7 cellular contexts compared by ENCODE assay signal in genomic region chr17:59154721-59155438, GRCh38. TPM values are rescaled to one million over a fixed set of nuclear protein-coding genes. Genes with fewer than 3 reads are reported as not detected.
A peak's percentile ranks its signal among the peaks of the same experiment; 100 is the strongest.
DNase-seq lines count a peak whose midpoint lies in the region; ATAC-seq lines count a peak whose summit lies in the region.

TSS of gene SKA2 (minus strand) at chr17:59155186. CDS start at chr17:59155163, 23 bp downstream.

- no peak within 1 kb of the TSS for H3K4me3 Mint-ChIP-seq in central memory CD8-positive, alpha-beta T cell

- H3K27me3 Mint-ChIP-seq in central memory CD8-positive, alpha-beta T cell = no peaks in the 10 kb centered on the region

- intact Hi-C loops in left colon (cut with DNase I, micrococcal nuclease) = no loop called here

- H3K36me3 Mint-ChIP-seq in central memory CD8-positive, alpha-beta T cell (ENCODE audit: insufficient read depth) = peaks cover 2% of the 10 kb centered on the region

- peak; percentile 100 for DNase-seq in NCI-H2107 treated with DMSO at 0.1 percent for 48 hours (lab: John Stamatoyannopoulos, UW; ENCODE audit: unreplicated experiment)
- DNase-seq in activated CD4-positive, CD25-positive, alpha-beta regulatory T cell (lab: John Stamatoyannopoulos, UW) = peak; percentile 83 to 91 (median 87)
- DNase-seq in central memory CD8-positive, alpha-beta T cell (ENCODE audit: low spot score in 2 of 2) = peak; percentile 89 to 98
- peak; percentile 94 to 98 for DNase-seq in left colon
- peak; percentile 97 for DNase-seq in stimulated activated CD4-positive, alpha-beta T cell treated with anti-CD3 and anti-CD28 coated beads, Interleukin-2, amount 100 ng/mL, for 4 hours (ENCODE audit: low read depth)

- no peak within 1 kb of the TSS for H3K27ac Mint-ChIP-seq in central memory CD8-positive, alpha-beta T cell (ENCODE audit: low read depth)

- no peaks in the 10 kb centered on the region for H3K9me3 Mint-ChIP-seq in central memory CD8-positive, alpha-beta T cell

- H3K4me1 Mint-ChIP-seq in central memory CD8-positive, alpha-beta T cell = peaks cover 55% of the 10 kb centered on the region

- ATAC-seq in GM18867 (IDR thresholded peaks at IDR 0.05; ENCODE audit: unreplicated experiment) (peak; percentile 82), HG03064 (IDR thresholded peaks at IDR 0.05; ENCODE audit: low read depth, unreplicated experiment) (peak; percentile 77), left colon (peak; percentile 90)
- ATAC-seq in central memory CD8-positive, alpha-beta T cell (replicated peaks; ENCODE audit: extremely low read depth, poor library complexity, severe bottlenecking) = peak; percentile 82

RNA-seq across cellular contexts. Expression of gene SKA2, which starts in this region (rescaled TPM):
- 10 to 100 TPM; 17.4 to 24.4 TPM for total RNA-seq in left colon

Comparison
In these comparisons a context has a peak if more than half of its experiments do, and no peak if none do; other contexts are left out.
1. Peak in every context shown above with its lines: DNase-seq and ATAC-seq.